Comparison of ENCODE assay signal across 9 cellular contexts in genomic region chr19:6532244-6532999, GRCh38. TPM values are rescaled to one million over a fixed set of nuclear protein-coding genes. Genes with fewer than 3 reads are reported as not detected.
DNase-seq lines count a peak whose midpoint lies in the region; ATAC-seq and TF ChIP-seq lines count a peak whose summit lies in the region.
"Had no signal": no experiment of that assay in that cellular context is flagged by ENCODE, and none has a peak within 500 bp of the region (broad histone marks: within the 10 kb centered on the region; RNA-seq: fewer than 3 reads in every experiment).

No MANE protein-coding gene starts in this region.

- H3K4me1 Mint-ChIP-seq in activated naive CD8-positive, alpha-beta T cell treated with anti-CD3 and anti-CD28 coated beads for 36 hours = peaks cover 34% of the 10 kb centered on the region
- H3K4me1 Mint-ChIP-seq in naive B cell = peaks cover 59 to 75% (median 62%) of the 10 kb centered on the region in 3 donors

- ATAC-seq in naive B cell (ENCODE audit: low read depth in 2 of 2) = peak; percentile 4 to 10
- no peak for ATAC-seq in GM21528 (IDR thresholded peaks at IDR 0.05; ENCODE audit: low FRiP score, unreplicated experiment)

- H3K9ac ChIP-seq in ES-I3 (ENCODE audit: low read depth, low read length) = peak overlapping the region; percentile 83

- peak overlapping the region; percentile 70 for H3K4me3 ChIP-seq in LNCaP clone FGC (ENCODE audit: low read depth, low read length)
- no peak overlapping the region for H3K4me3 ChIP-seq in MG63

- no peak for TF ChIP-seq CTCF in LNCaP clone FGC (IDR thresholded peaks at IDR 0.05; ENCODE audit: control insufficient read depth, extremely low read depth, insufficient read depth)

- H3K4me1 ChIP-seq in ES-I3 (ENCODE audit: insufficient read depth, low read length) = peaks cover 24% of the 10 kb centered on the region

- H3K27me3 ChIP-seq in MG63 = no peaks in the 10 kb centered on the region

- no peaks in the 10 kb centered on the region for H3K9me3 Mint-ChIP-seq in activated naive CD8-positive, alpha-beta T cell treated with anti-CD3 and anti-CD28 coated beads for 36 hours
- peaks cover 2 to 11% (median 8%) of the 10 kb centered on the region in 7 donors for H3K9me3 Mint-ChIP-seq in naive B cell

- peak overlapping the region; percentile 73 for H3K4me3 Mint-ChIP-seq in activated naive CD8-positive, alpha-beta T cell treated with anti-CD3 and anti-CD28 coated beads for 36 hours
- peak overlapping the region; percentile 38 to 92 (median 80) for H3K4me3 Mint-ChIP-seq in naive B cell

- peaks cover 50% of the 10 kb centered on the region for H3K27me3 Mint-ChIP-seq in activated naive CD8-positive, alpha-beta T cell treated with anti-CD3 and anti-CD28 coated beads for 36 hours
- H3K27me3 Mint-ChIP-seq in naive B cell = peaks cover 25 to 48% (median 48%) of the 10 kb centered on the region in 3 donors

- peaks cover 7% of the 10 kb centered on the region for H3K36me3 Mint-ChIP-seq in activated naive CD8-positive, alpha-beta T cell treated with anti-CD3 and anti-CD28 coated beads for 36 hours
- peaks cover 0 to 8% of the 10 kb centered on the region in 2 donors for H3K36me3 Mint-ChIP-seq in naive B cell

- H3K36me3 ChIP-seq in ES-I3 (ENCODE audit: insufficient read depth, low read length) (peaks cover 8% of the 10 kb centered on the region; the same call in 1 of the 2 replicates), MG63 (0 out of 2 replicates have a peak, but pooled peaks cover 2% of the 10 kb centered on the region)
- H3K36me3 ChIP-seq: right atrium auricular region had no signal

- H3K27ac Mint-ChIP-seq in activated naive CD8-positive, alpha-beta T cell treated with anti-CD3 and anti-CD28 coated beads for 36 hours = no peak overlapping the region
- H3K27ac Mint-ChIP-seq in naive B cell = peak overlapping the region in 5 of 6 donors; percentile 12 to 84 (median 82)

- H3K9me3 ChIP-seq in ES-I3 (ENCODE audit: control insufficient read depth, insufficient read depth, low read length) = peaks cover 10% of the 10 kb centered on the region
- no peaks in the 10 kb centered on the region for H3K9me3 ChIP-seq in MG63
- H3K9me3 ChIP-seq: right atrium auricular region had no signal

- DNase-seq in LNCaP clone FGC (ENCODE audit: low read depth) = no peak
- peak; percentile 38 for DNase-seq in activated naive CD8-positive, alpha-beta T cell treated with anti-CD3 and anti-CD28 coated beads for 36 hours
- DNase-seq in naive B cell = no peak
- DNase-seq in KG1 (lab: John Stamatoyannopoulos, UW) = no peak
- DNase-seq in MG63 = no peak
- DNase-seq in SW 1271 (lab: John Stamatoyannopoulos, UW) = no peak

RNA-seq across cellular contexts. Expression of gene TNFSF9, which starts 1.6 kb away (rescaled TPM):
- 1 to 10 TPM; 2.3 to 2.5 TPM for total RNA-seq in activated naive CD8-positive, alpha-beta T cell treated with anti-CD3 and anti-CD28 coated beads for 36 hours
- polyA plus RNA-seq in naive B cell (ENCODE audit: low read depth in 6 of 6) = 1 to 10 TPM in 3 of 6 donors, under 1 TPM in 3; 0.67 to 6.7 (median 1.1) TPM
- total RNA-seq in MG63 (2014; rRNA removed; shearing (Covaris generic); ENCODE audit: low replicate concordance) = 4.5 and 10.5 TPM in 2 replicates

RNA-seq across cellular contexts. Expression of gene TUBB4A, which starts 30.3 kb away (rescaled TPM):
- 1 to 10 TPM; 7.3 to 7.8 TPM for total RNA-seq in activated naive CD8-positive, alpha-beta T cell treated with anti-CD3 and anti-CD28 coated beads for 36 hours
- 1 to 10 TPM in 5 of 6 donors, under 1 TPM in 1; 0.89 to 5.9 (median 2.3) TPM for polyA plus RNA-seq in naive B cell (ENCODE audit: low read depth in 6 of 6)
- total RNA-seq in MG63 (2014; rRNA removed; shearing (Covaris generic); ENCODE audit: low replicate concordance) = 0.03 TPM in 1 of 2 replicates, not detected in the other

RNA-seq across cellular contexts. Expression of gene DENND1C, which starts 50.8 kb away (rescaled TPM):
- 10 to 100 TPM; 62.4 to 63.2 TPM for total RNA-seq in activated naive CD8-positive, alpha-beta T cell treated with anti-CD3 and anti-CD28 coated beads for 36 hours
- 10 to 100 TPM; 36.5 to 72.3 (median 39.3) TPM for polyA plus RNA-seq in naive B cell (ENCODE audit: low read depth in 6 of 6)
- not detected in 2 replicates for total RNA-seq in MG63 (2014; rRNA removed; shearing (Covaris generic); ENCODE audit: low replicate concordance)

RNA-seq across cellular contexts. Expression of gene CD70, which starts 58.5 kb away (rescaled TPM):
- total RNA-seq in activated naive CD8-positive, alpha-beta T cell treated with anti-CD3 and anti-CD28 coated beads for 36 hours = 10 to 100 TPM; 15.2 to 15.3 TPM
- polyA plus RNA-seq in naive B cell (ENCODE audit: low read depth in 6 of 6) = 1 to 10 TPM in 2 of 6 donors, under 1 TPM in 1, not detected in 3; 0.64 to 2.2 (median 1.7) TPM
- 17.2 and 32.7 TPM in 2 replicates for total RNA-seq in MG63 (2014; rRNA removed; shearing (Covaris generic); ENCODE audit: low replicate concordance)
- total RNA-seq: right atrium auricular region had no signal

Comparison
In these comparisons a context has a peak if more than half of its experiments do, and no peak if none do; other contexts are left out.
1. RNA of gene DENND1C, which starts 50.8 kb away (total RNA-seq): 62.4 to 63.2 TPM in activated naive CD8-positive, alpha-beta T cell treated with anti-CD3 and anti-CD28 coated beads for 36 hours; not detected in MG63; every median in the first group is over 10 times any median in the second.